ENCODE assay signal across 1 cellular context in genomic region chr12:6342140-6342889, GRCh38.
TF ChIP-seq lines count a peak whose summit lies in the region.

No MANE protein-coding gene starts in this region.

TF ChIP-seq in HepG2, 621 proteins besides CTCF, POLR2A, EP300 and RAD21:
- TF ChIP-seq ZBTB25 (CRISPR knock-in tag; IDR thresholded peaks at IDR 0.05) = 0 out of 2 replicates have a peak, but pooled peaks have one; percentile 9
- TF ChIP-seq TAF15 (IDR thresholded peaks at IDR 0.05; ENCODE audit: low read depth, low read length, poor library complexity, severe bottlenecking) = no peak
- TF ChIP-seq ZNF652 (CRISPR knock-in tag; IDR thresholded peaks at IDR 0.05; ENCODE audit: borderline replicate concordance, low read depth) = peak; percentile 99
- 0 out of 2 replicates have a peak, but pooled peaks have one; percentile 5 for TF ChIP-seq ZNF607 (CRISPR knock-in tag; IDR thresholded peaks at IDR 0.05; ENCODE audit: borderline replicate concordance)
- no peak for TF ChIP-seq ZNF841 (CRISPR knock-in tag; IDR thresholded peaks at IDR 0.05; ENCODE audit: borderline replicate concordance)
- TF ChIP-seq ZNF264 (CRISPR knock-in tag; IDR thresholded peaks at IDR 0.05) = no peak
- peak; percentile 88; the same call in 1 of the 2 replicates for TF ChIP-seq ZNF263 (CRISPR knock-in tag; IDR thresholded peaks at IDR 0.05)
- TF ChIP-seq PHF20 (CRISPR knock-in tag; IDR thresholded peaks at IDR 0.05) = peak; percentile 8; the same call in 1 of the 2 replicates
- no peak for TF ChIP-seq DRAP1 (CRISPR knock-in tag; IDR thresholded peaks at IDR 0.05)
- 0 out of 2 replicates have a peak, but pooled peaks have one; percentile 43 for TF ChIP-seq FOXP4 (CRISPR knock-in tag; IDR thresholded peaks at IDR 0.05)
- 0 out of 2 replicates have a peak, but pooled peaks have one; percentile 28 for TF ChIP-seq NR2F6 (IDR thresholded peaks at IDR 0.05)
- TF ChIP-seq NR2F6 (CRISPR knock-in tag; IDR thresholded peaks at IDR 0.05) = no peak
- peak; percentile 23 for TF ChIP-seq ASH2L (IDR thresholded peaks at IDR 0.05; ENCODE audit: insufficient read length, low read depth, low read length)
- 0 out of 2 replicates have a peak, but pooled peaks have one; percentile 4 for TF ChIP-seq GATA4 (IDR thresholded peaks at IDR 0.05; ENCODE audit: borderline replicate concordance, low read depth)
- 0 out of 2 replicates have a peak, but pooled peaks have one; percentile 28 for TF ChIP-seq PHF21A (CRISPR knock-in tag; IDR thresholded peaks at IDR 0.05)
- TF ChIP-seq MYC (CRISPR knock-in tag; IDR thresholded peaks at IDR 0.05; ENCODE audit: borderline replicate concordance) = 0 out of 2 replicates have a peak, but pooled peaks have one; percentile 12
- 0 out of 2 replicates have a peak, but pooled peaks have one; percentile 2 for TF ChIP-seq TIGD3 (CRISPR knock-in tag; IDR thresholded peaks at IDR 0.05; ENCODE audit: borderline replicate concordance)
- TF ChIP-seq YEATS4 (CRISPR knock-in tag; IDR thresholded peaks at IDR 0.05; ENCODE audit: borderline replicate concordance) = no peak
TF ChIP-seq in HepG2: peak in this region for 12.
